Comparison of ENCODE assay signal across 17 cellular contexts in the genomic region with DNA sequence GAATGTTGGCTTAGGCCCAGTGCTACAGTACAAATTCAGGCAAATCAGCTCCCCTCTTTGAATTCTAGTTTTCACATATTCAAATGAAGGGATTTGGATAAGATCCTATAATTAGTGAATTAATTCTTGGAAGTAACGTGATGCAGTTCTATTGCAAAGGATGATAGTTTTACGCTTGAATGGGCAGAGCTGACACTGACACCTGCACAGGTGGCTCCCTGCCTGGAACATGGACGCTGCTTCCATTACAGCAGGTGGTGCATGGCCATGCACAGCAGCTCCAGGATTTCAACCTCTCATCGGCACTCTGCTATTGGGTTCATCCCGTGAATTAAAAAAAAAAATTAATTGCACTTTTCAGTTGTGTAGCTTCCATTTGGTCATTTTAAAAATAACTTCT.
DNase-seq lines count a peak whose midpoint lies in the region.
"Had no signal": no experiment of that assay in that cellular context is flagged by ENCODE, and none has a peak within 500 bp of the region (broad histone marks: within the 10 kb centered on the region; RNA-seq: fewer than 3 reads in every experiment).

No MANE protein-coding gene starts in this region.

- peak; percentile 29 for DNase-seq in NCI-H1436 (lab: John Stamatoyannopoulos, UW)
- DNase-seq in NCI-H1436 treated with DMSO at 0.1 percent for 48 hours (lab: John Stamatoyannopoulos, UW), result no peak
- DNase-seq in NCI-H2081 treated with DMSO at 0.1 percent for 48 hours (lab: John Stamatoyannopoulos, UW), result peak; percentile 5
- DNase-seq in NCI-H524 treated with DMSO at 0.1 percent for 48 hours (lab: John Stamatoyannopoulos, UW), result peak; percentile 11
- DNase-seq in D341Med (ENCODE audit: low spot score), result no peak
- DNase-seq in RPMI8226, result no peak
- DNase-seq in KG1 (lab: John Stamatoyannopoulos, UW), result no peak
- DNase-seq in DMS153 (lab: John Stamatoyannopoulos, UW), result no peak
- DNase-seq: activated CD4-positive, alpha-beta memory T cell treated with anti-CD3 and anti-CD28 coated beads for 36 hours; activated CD4-positive, CD25-positive, alpha-beta regulatory T cell treated with anti-CD3 and anti-CD28 coated beads, Interleukin-2, amount 50 U/mL, for 72 hours; activated CD8-positive, alpha-beta memory T cell treated with anti-CD3 and anti-CD28 coated beads, Interleukin-2, amount 50 U/mL, for 48 hours; anterior cingulate cortex; colonic mucosa; effector memory CD4-positive, alpha-beta T cell; natural killer cell; OCI-M1; T-helper 2 cell had no signal

Comparison
In these comparisons a context has a peak if more than half of its experiments do, and no peak if none do; other contexts are left out.
1. DNase-seq: peak in NCI-H1436 (single experiment), NCI-H2081 treated with DMSO at 0.1 percent for 48 hours (single experiment) and NCI-H524 treated with DMSO at 0.1 percent for 48 hours (single experiment); none in NCI-H1436 treated with DMSO at 0.1 percent for 48 hours (single experiment), D341Med (single experiment), RPMI8226 (single experiment), KG1 (single experiment) and DMS153 (single experiment).